ENCODE assay signal across 12 cellular contexts in genomic region chr5:127041571-127041970, GRCh38. TPM values are rescaled to one million over a fixed set of nuclear protein-coding genes. Genes with fewer than 3 reads are reported as not detected.
DNase-seq lines count a peak whose midpoint lies in the region; ATAC-seq, FAIRE-seq and TF ChIP-seq lines count a peak whose summit lies in the region.
"Had no signal": no experiment of that assay in that cellular context is flagged by ENCODE, and none has a peak within 500 bp of the region (broad histone marks: within the 10 kb centered on the region; RNA-seq: fewer than 3 reads in every experiment).

No MANE protein-coding gene starts in this region.

- peaks cover 40% of the 10 kb centered on the region for H3K4me1 ChIP-seq in cardiac muscle cell (ENCODE audit: low read depth)

- H3K4me3 ChIP-seq in cardiac muscle cell (no peak overlapping the region), bronchial epithelial cell (ENCODE audit: low read depth, low read length) (no peak overlapping the region)

- peak overlapping the region; percentile 60 for H3K27ac ChIP-seq in cardiac muscle cell

- no peaks in the 10 kb centered on the region for H3K9me3 ChIP-seq in cardiac muscle cell (ENCODE audit: low read depth)

- ATAC-seq in HG02884 (IDR thresholded peaks at IDR 0.05; ENCODE audit: unreplicated experiment), result no peak
- no peak for ATAC-seq in HG03039 (IDR thresholded peaks at IDR 0.05; ENCODE audit: unreplicated experiment)

- no peaks in the 10 kb centered on the region for H3K27me3 ChIP-seq in cardiac muscle cell
- no peaks in the 10 kb centered on the region for H3K27me3 ChIP-seq in bronchial epithelial cell (ENCODE audit: control insufficient read depth, insufficient read depth, low read length)

- H3K36me3 ChIP-seq in cardiac muscle cell, result no peaks in the 10 kb centered on the region
- H3K36me3 ChIP-seq in bronchial epithelial cell (ENCODE audit: control insufficient read depth, insufficient read depth, low read length), result no peaks in the 10 kb centered on the region

- intact Hi-C loops in cardiac septum (cut with DNase I), result loop anchor here (1.0 to 5.0 kb wide), 2 partner anchors 29 to 194 kb away; no protein-coding TSS in a partner anchor

- FAIRE-seq in bronchial epithelial cell (lab: Jason Lieb, UNC), result no peak

- TF ChIP-seq CTCF in cardiac muscle cell (IDR thresholded peaks at IDR 0.05; ENCODE audit: low read depth, low read length) (no peak), bronchial epithelial cell (IDR thresholded peaks at IDR 0.05; ENCODE audit: insufficient read depth, low read length, severe bottlenecking) (no peak)

- DNase-seq in cardiac muscle cell (ENCODE audit: low read depth in 1 of 2, low spot score in 1 of 2) (peak in 1 of 2 donors; percentile 30), cardiac septum (ENCODE audit: low spot score) (no peak), bronchial epithelial cell (ENCODE audit: low read depth) (peak; percentile 62), iris pigment epithelial cell (ENCODE audit: low read depth) (peak; percentile 73), iPS-NIHi7 (ENCODE audit: extremely low spot score) (no peak)
- DNase-seq in activated CD4-positive, alpha-beta T cell treated with anti-CD3 and anti-CD28 coated beads for 4 hours, result no peak
- DNase-seq: activated effector memory CD4-positive, alpha-beta T cell treated with Interleukin-2 at 50 U/mL for 16 hours; KBM-7; stimulated activated CD4-positive, alpha-beta T cell treated with anti-CD3 and anti-CD28 coated beads, Interleukin-12 subunit alpha, Interleukin-12 subunit beta, amount 100 ng/mL, for 4 hours; stimulated activated naive CD4-positive, alpha-beta T cell had no signal

RNA-seq across cellular contexts. Expression of gene MARCHF3, which starts 11.2 kb away (rescaled TPM):
- total RNA-seq in cardiac muscle cell (5.2 and 11.4 TPM in 2 replicates), cardiac septum (61.0 TPM), bronchial epithelial cell (1.6 and 6.5 TPM in 2 replicates)
- 27.0 and 32.3 TPM in 2 replicates for polyA plus RNA-seq in cardiac muscle cell

RNA-seq across cellular contexts. Expression of gene C5orf63, which starts 31.7 kb away (rescaled TPM):
- total RNA-seq in cardiac muscle cell (0.06 and 0.46 TPM in 2 replicates), cardiac septum (11.5 TPM), bronchial epithelial cell (4.5 and 5.9 TPM in 2 replicates)
- polyA plus RNA-seq in cardiac muscle cell, result 0.31 and 1.6 TPM in 2 replicates

Comparison
In these comparisons a context has a peak if more than half of its experiments do, and no peak if none do; other contexts are left out.
1. DNase-seq: peak in bronchial epithelial cell (single experiment) and iris pigment epithelial cell (single experiment); none in cardiac septum (single experiment), activated CD4-positive, alpha-beta T cell treated with anti-CD3 and anti-CD28 coated beads for 4 hours (0 of 2) and iPS-NIHi7 (single experiment).